ENCODE assay signal across 9 cellular contexts in genomic region chr10:3102721-3103410, GRCh38. TPM values are rescaled to one million over a fixed set of nuclear protein-coding genes. Genes with fewer than 3 reads are reported as not detected.
DNase-seq lines count a peak whose midpoint lies in the region; FAIRE-seq and TF ChIP-seq lines count a peak whose summit lies in the region.
"Had no signal": no experiment of that assay in that cellular context is flagged by ENCODE, and none has a peak within 500 bp of the region (broad histone marks: within the 10 kb centered on the region; RNA-seq: fewer than 3 reads in every experiment).

No MANE protein-coding gene starts in this region.

- no peak overlapping the region for H4K5ac ChIP-seq in H1 (ENCODE audit: insufficient read length, low read depth, low read length)

- H3K27ac ChIP-seq in H1 (ENCODE audit: low read depth, low read length): no peak overlapping the region
- no peak overlapping the region for H3K27ac ChIP-seq in effector memory CD4-positive, alpha-beta T cell (ENCODE audit: insufficient read depth, low read length, poor library complexity, severe bottlenecking)
- H3K27ac ChIP-seq: HL-60 had no signal

- no peak overlapping the region for H3K14ac ChIP-seq in H1 (ENCODE audit: insufficient read length)

- H3K36me3 ChIP-seq in H1 (ENCODE audit: control insufficient read depth in 2 of 4, insufficient read depth in 4 of 4, low read length in 3 of 4): peaks cover 19 to 75% (median 47%) of the 10 kb centered on the region in 4 experiments
- H3K36me3 ChIP-seq in effector memory CD4-positive, alpha-beta T cell (ENCODE audit: control insufficient read depth, insufficient read depth, low read length): peaks cover 67% of the 10 kb centered on the region

- H2AFZ ChIP-seq in H1 (ENCODE audit: low read length): no peak overlapping the region

- H4K91ac ChIP-seq in H1 (replicated peaks; ENCODE audit: insufficient read length, low read length): no peak overlapping the region

- H3K18ac ChIP-seq in H1 (ENCODE audit: extremely low read depth, low read length): no peak overlapping the region

- no peak overlapping the region for H2BK20ac ChIP-seq in H1 (ENCODE audit: low read length)

- peak overlapping the region in 1 of 2 experiments; percentile 33; a peak in 2 of 4 replicates for H3K4me2 ChIP-seq in H1 (ENCODE audit: insufficient read depth in 1 of 2, low read depth in 2 of 2, low read length in 2 of 2)

- no peak overlapping the region for H4K8ac ChIP-seq in H1 (ENCODE audit: extremely low read depth, insufficient read depth, low read length)

- no peak for TF ChIP-seq RAD21 in H1 (IDR thresholded peaks at IDR 0.05 in 1 of 2, conservative IDR thresholded peaks at IDR 0.05 in 1 of 2; ENCODE audit: low read depth in 2 of 2, low read length in 2 of 2)

- H3K9ac ChIP-seq in H1 (replicated peaks in 1 of 4; ENCODE audit: extremely low read depth in 1 of 4, low read depth in 3 of 4, low read length in 3 of 4): no peak overlapping the region; a peak in 1 of 7 replicates

- peaks cover 0 to 4% (median 0%) of the 10 kb centered on the region in 4 experiments; a peak in 1 of 7 replicates for H3K4me1 ChIP-seq in H1 (replicated peaks in 1 of 4; ENCODE audit: control insufficient read depth in 3 of 4, insufficient read depth in 4 of 4, low read length in 3 of 4)
- H3K4me1 ChIP-seq in effector memory CD4-positive, alpha-beta T cell (ENCODE audit: control insufficient read depth, insufficient read depth, low read length, poor library complexity, severe bottlenecking): no peaks in the 10 kb centered on the region

- H2BK12ac ChIP-seq in H1 (ENCODE audit: low read depth, low read length): no peak overlapping the region

- TF ChIP-seq EP300 in H1 (IDR thresholded peaks at IDR 0.05; ENCODE audit: borderline replicate concordance in 1 of 2, low read depth in 2 of 2, low read length in 2 of 2): no peak

- H4K20me1 ChIP-seq in H1 (replicated peaks in 1 of 2; ENCODE audit: control insufficient read depth in 1 of 2, insufficient read depth in 2 of 2, low read length in 2 of 2): peaks cover 3 to 17% of the 10 kb centered on the region in 2 experiments

- no peaks in the 10 kb centered on the region for H3K27me3 ChIP-seq in H1 (replicated peaks in 1 of 4; ENCODE audit: control insufficient read depth in 3 of 4, extremely low read depth in 1 of 4, insufficient read depth in 3 of 4, low read length in 3 of 4)
- no peaks in the 10 kb centered on the region for H3K27me3 ChIP-seq in effector memory CD4-positive, alpha-beta T cell (replicated peaks; ENCODE audit: control insufficient read depth, insufficient read depth, low read length, poor library complexity, severe bottlenecking)

- H3K4me3 ChIP-seq in H1 (ENCODE audit: extremely low read depth in 1 of 4, insufficient read depth in 2 of 4, low read depth in 3 of 4, low read length in 4 of 4): no peak overlapping the region
- H3K4me3 ChIP-seq in effector memory CD4-positive, alpha-beta T cell (ENCODE audit: insufficient read depth, low read depth, low read length, poor library complexity, severe bottlenecking): no peak overlapping the region

- no peak overlapping the region for H3K23ac ChIP-seq in H1 (ENCODE audit: insufficient read length)

- no peak for TF ChIP-seq POLR2A in H1 (IDR thresholded peaks at IDR 0.05; ENCODE audit: control extremely low read depth in 1 of 2, low read depth in 2 of 2, low read length in 2 of 2)

- H2BK5ac ChIP-seq in H1 (ENCODE audit: low read depth, low read length): peak overlapping the region; percentile 21; the same call in 1 of the 2 replicates

- 86% methylated on average over 19 of the region's 19 CpGs; no CpG with 5 or more reads in 1 of the 2 experiments for WGBS in H1 (ENCODE audit: extremely low coverage in 1 of 2, insufficient coverage in 1 of 2, insufficient read length in 1 of 2, insufficient replicate concordance in 2 of 2, low coverage in 1 of 2, low lambda C conversion rate in 2 of 2, missing lambda C conversion rate in 1 of 2), 2 experiments

- no peak overlapping the region for H2BK15ac ChIP-seq in H1 (ENCODE audit: low read length)

- DNase-seq in COLO668 (lab: John Stamatoyannopoulos, UW; ENCODE audit: unreplicated experiment) (peak; percentile 13), NCI-H2107 treated with DMSO at 0.1 percent for 48 hours (lab: John Stamatoyannopoulos, UW; ENCODE audit: unreplicated experiment) (peak; percentile 55), H1 (ENCODE audit: low read depth in 1 of 2, low spot score in 2 of 2) (no peak), middle frontal gyrus (ENCODE audit: extremely low spot score, low spot score) (peak; percentile 33), NAMALWA (ENCODE audit: low spot score) (no peak), HK-2 (ENCODE audit: unreplicated experiment) (no peak), NCI-H82 (lab: John Stamatoyannopoulos, UW) (no peak)
- no peak for DNase-seq in effector memory CD4-positive, alpha-beta T cell

- H3K79me2 ChIP-seq in H1 (ENCODE audit: control insufficient read depth in 1 of 2, insufficient read depth in 2 of 2, low read length in 2 of 2): peaks cover 0 to 20% of the 10 kb centered on the region in 2 experiments; a peak in 3 of 4 replicates

- peaks cover 8% of the 10 kb centered on the region for H3K79me1 ChIP-seq in H1 (ENCODE audit: low read depth, low read length)

- H3K56ac ChIP-seq in H1 (replicated peaks; ENCODE audit: insufficient read length, low read depth, low read length): no peak overlapping the region

- no peak overlapping the region for H2BK120ac ChIP-seq in H1 (replicated peaks; ENCODE audit: low read depth, low read length)

- POLR2A ChIA-PET in H1 (lab: Charles Lee; ENCODE audit: partially characterized antibody): interaction anchor here (0.8 to 3.7 kb wide), 2 partner anchors 10 to 22 kb away, joined by 3 to 18 read pairs; no protein-coding TSS in a partner anchor

- TF ChIP-seq CTCF in H1 (IDR thresholded peaks at IDR 0.05; ENCODE audit: control extremely low read depth in 1 of 3, insufficient read depth in 1 of 3, low read depth in 1 of 3, low read length in 3 of 3): no peak

- H3K4ac ChIP-seq in H1 (replicated peaks; ENCODE audit: insufficient read length, low read depth, low read length): no peak overlapping the region

- FAIRE-seq in H1 (lab: Jason Lieb, UNC): no peak

- H3K23me2 ChIP-seq in H1 (ENCODE audit: low read depth, low read length): peaks cover 4% of the 10 kb centered on the region; the same call in 1 of the 2 replicates

- no peak overlapping the region for H2AK5ac ChIP-seq in H1 (ENCODE audit: low read depth, low read length)

- no peaks in the 10 kb centered on the region for H3K9me3 ChIP-seq in H1 (ENCODE audit: insufficient read depth in 2 of 2, low read depth in 1 of 2, low read length in 1 of 2)
- H3K9me3 ChIP-seq in effector memory CD4-positive, alpha-beta T cell (ENCODE audit: control insufficient read depth, low read length): no peaks in the 10 kb centered on the region

- CTCF ChIA-PET in H1 (lab: Charles Lee; ENCODE audit: partially characterized antibody): interaction anchor here (1.2 kb wide), 1 partner anchor 23 kb away, joined by 3 read pairs; no protein-coding TSS in a partner anchor

TF ChIP-seq in H1, 55 proteins besides CTCF, POLR2A, EP300 and RAD21:
- TF ChIP-seq MAFK (IDR thresholded peaks at IDR 0.05; ENCODE audit: low read depth, low read length) (no peak), SP1 (IDR thresholded peaks at IDR 0.05; ENCODE audit: low read depth, low read length) (no peak), MAX (IDR thresholded peaks at IDR 0.05) (no peak), SAP30 (IDR thresholded peaks at IDR 0.05; ENCODE audit: insufficient read depth, insufficient replicate concordance, low read length) (no peak), TAF1 (IDR thresholded peaks at IDR 0.05; ENCODE audit: low read depth, low read length) (no peak), YY1 (IDR thresholded peaks at IDR 0.05; ENCODE audit: low read depth, low read length) (no peak), SP2 (IDR thresholded peaks at IDR 0.05; ENCODE audit: low read length) (no peak)

RNA-seq across cellular contexts. Expression of gene PFKP, which starts 35.5 kb away (rescaled TPM):
- total RNA-seq in H1 (2021; fragmentation: NEBNext Ultra II Directional; extraction: Animal tissue kit (Norgen Biotek cat#: 25700)): 128 TPM in 2 replicates
- 51.2 and 76.9 TPM in 2 replicates for polyA plus RNA-seq in H1 (2011; rRNA removed)
- 68.1 TPM for polyA plus RNA-seq in H1 (2011; cell fraction: cytosol; rRNA removed)
- polyA plus RNA-seq in H1 (2011; cell fraction: nucleus; rRNA removed): 135 TPM
- 83.6 to 123 TPM (median 119 TPM) in 4 replicates for polyA plus RNA-seq in H1 (2012, experiment 1 of 2)
- 93.7 TPM for polyA plus RNA-seq in H1 (2012, experiment 2 of 2)
- 63.5 TPM for polyA plus RNA-seq in H1 (2013, experiment 1 of 2)
- polyA plus RNA-seq in H1 (2013, experiment 2 of 2): 58.9 TPM
- 45.6 and 46.7 TPM in 2 replicates for polyA minus RNA-seq in H1 (2011; rRNA and poly(A)+ RNA removed)
- 55.2 TPM for polyA minus RNA-seq in H1 (2011; cell fraction: cytosol; rRNA and poly(A)+ RNA removed)
- polyA minus RNA-seq in H1 (2011; cell fraction: nucleus; rRNA and poly(A)+ RNA removed): 47.8 TPM

Comparison
In these comparisons a context has a peak if more than half of its experiments do, and no peak if none do; other contexts are left out.
1. DNase-seq: peak in COLO668 (single experiment), NCI-H2107 treated with DMSO at 0.1 percent for 48 hours (single experiment) and middle frontal gyrus (single experiment); none in H1 (0 of 2), NAMALWA (single experiment), effector memory CD4-positive, alpha-beta T cell (0 of 3), HK-2 (single experiment) and NCI-H82 (single experiment).